20 cellular contexts compared by ENCODE assay signal in genomic region chr3:13172644-13173013, GRCh38.
DNase-seq lines count a peak whose midpoint lies in the region; ATAC-seq, FAIRE-seq and TF ChIP-seq lines count a peak whose summit lies in the region.
"Had no signal": no experiment of that assay in that cellular context is flagged by ENCODE, and none has a peak within 500 bp of the region (broad histone marks: within the 10 kb centered on the region; RNA-seq: fewer than 3 reads in every experiment).

No MANE protein-coding gene starts in this region.

- CTCF ChIA-PET in HEK293 (lab: Yijun Ruan, JAX) = no interaction called here
- CTCF ChIA-PET in H1 (lab: Charles Lee; ENCODE audit: partially characterized antibody) = interaction anchor here (0.6 to 3.8 kb wide), 2 partner anchors 81 to 952 kb away, joined by 3 to 14 read pairs; partner anchors contain the start of genes CHCHD4 and TMEM43

- no peak for TF ChIP-seq RAD21 in H1 (IDR thresholded peaks at IDR 0.05 in 1 of 2, conservative IDR thresholded peaks at IDR 0.05 in 1 of 2; ENCODE audit: low read depth in 2 of 2, low read length in 2 of 2)

- H2BK12ac ChIP-seq in H1 (ENCODE audit: low read depth, low read length) = no peak overlapping the region

- no peak overlapping the region for H3K18ac ChIP-seq in H1 (ENCODE audit: extremely low read depth, low read length)

- H3K36me3 ChIP-seq in HEK293 (ENCODE audit: control insufficient read depth in 2 of 2, insufficient read depth in 1 of 2, low read length in 2 of 2) (no peaks in the 10 kb centered on the region), H1 (ENCODE audit: control insufficient read depth in 2 of 4, insufficient read depth in 4 of 4, low read length in 3 of 4) (no peaks in the 10 kb centered on the region), neural progenitor cell (no peaks in the 10 kb centered on the region), adrenal gland (replicated peaks in 1 of 2) (no peaks in the 10 kb centered on the region)
- H3K36me3 ChIP-seq: HAP-1 had no signal

- H4K91ac ChIP-seq in H1 (replicated peaks; ENCODE audit: insufficient read length, low read length) = no peak overlapping the region

- ATAC-seq in GM18511 (IDR thresholded peaks at IDR 0.05; ENCODE audit: unreplicated experiment) = no peak
- ATAC-seq: A549, K562 had no signal

- H2BK15ac ChIP-seq in H1 (ENCODE audit: low read length) = no peak overlapping the region

- H3K9ac ChIP-seq in H1 (replicated peaks in 1 of 4; ENCODE audit: extremely low read depth in 1 of 4, low read depth in 3 of 4, low read length in 3 of 4) = no peak overlapping the region
- H3K9ac ChIP-seq in neural progenitor cell = no peak overlapping the region

- H3K4me2 ChIP-seq in H1 (ENCODE audit: insufficient read depth in 1 of 2, low read depth in 2 of 2, low read length in 2 of 2) = no peak overlapping the region
- no peak overlapping the region for H3K4me2 ChIP-seq in neural progenitor cell
- H3K4me2 ChIP-seq: A549 had no signal

- no peaks in the 10 kb centered on the region for H3K79me1 ChIP-seq in H1 (ENCODE audit: low read depth, low read length)

- H3K4me3 Mint-ChIP-seq in neural progenitor cell = no peak overlapping the region
- H3K4me3 Mint-ChIP-seq: CD4-positive, CD25-positive, alpha-beta regulatory T cell; CD8-positive, alpha-beta memory T cell had no signal

- H3K27me3 ChIP-seq in H1 (replicated peaks in 1 of 4; ENCODE audit: control insufficient read depth in 3 of 4, extremely low read depth in 1 of 4, insufficient read depth in 3 of 4, low read length in 3 of 4) (no peaks in the 10 kb centered on the region), neural progenitor cell (no peaks in the 10 kb centered on the region), adrenal gland (no peaks in the 10 kb centered on the region)

- H3K36me3 Mint-ChIP-seq in neural progenitor cell = no peaks in the 10 kb centered on the region
- H3K36me3 Mint-ChIP-seq: CD4-positive, CD25-positive, alpha-beta regulatory T cell had no signal

- no peaks in the 10 kb centered on the region for H3K23me2 ChIP-seq in H1 (ENCODE audit: low read depth, low read length)

- H4K20me1 ChIP-seq in H1 (replicated peaks in 1 of 2; ENCODE audit: control insufficient read depth in 1 of 2, insufficient read depth in 2 of 2, low read length in 2 of 2) (no peaks in the 10 kb centered on the region), neural progenitor cell (ENCODE audit: low read depth) (no peaks in the 10 kb centered on the region)

- no peak overlapping the region for H3K27ac ChIP-seq in HEK293 (ENCODE audit: extremely low read depth, low read depth, low read length)
- H3K27ac ChIP-seq in H1 (ENCODE audit: low read depth, low read length) = no peak overlapping the region
- no peak overlapping the region for H3K27ac ChIP-seq in neural progenitor cell
- H3K27ac ChIP-seq in adrenal gland = no peak overlapping the region
- H3K27ac ChIP-seq: A549 had no signal

- H3K4me3 ChIP-seq in HEK293 (ENCODE audit: low read depth, low read length) (no peak overlapping the region), H1 (ENCODE audit: extremely low read depth in 1 of 4, insufficient read depth in 2 of 4, low read depth in 3 of 4, low read length in 4 of 4) (no peak overlapping the region), neural progenitor cell (no peak overlapping the region), adrenal gland (no peak overlapping the region)
- H3K4me3 ChIP-seq: A549, HAP-1, K562 had no signal

- WGBS in H1 (ENCODE audit: extremely low coverage in 1 of 2, insufficient coverage in 1 of 2, insufficient read length in 1 of 2, insufficient replicate concordance in 2 of 2, low coverage in 1 of 2, low lambda C conversion rate in 2 of 2, missing lambda C conversion rate in 1 of 2), 2 experiments = 92% methylated on average over 7 of the region's 7 CpGs; no CpG with 5 or more reads in 1 of the 2 experiments
- WGBS in adrenal gland, 4 donors = 75 to 89% (median 86%) methylated on average over 2 to 7 of the region's 7 CpGs

- H3F3A ChIP-seq in neural progenitor cell (ENCODE audit: low read depth) = no peaks in the 10 kb centered on the region

- intact Hi-C loops in adrenal gland (cut with DNase I) = no loop called here

- no peak for FAIRE-seq in H1 (lab: Jason Lieb, UNC)
- FAIRE-seq: A549, G401.6, GM12891, GM19239, HTR-8/SVneo, K562 had no signal

- no peak overlapping the region for H3K14ac ChIP-seq in H1 (ENCODE audit: insufficient read length)

- TF ChIP-seq EP300 in H1 (IDR thresholded peaks at IDR 0.05; ENCODE audit: borderline replicate concordance in 1 of 2, low read depth in 2 of 2, low read length in 2 of 2) = no peak

- no peak overlapping the region for H4K8ac ChIP-seq in H1 (ENCODE audit: extremely low read depth, insufficient read depth, low read length)

- peak overlapping the region; percentile 44; the same call in 1 of the 2 replicates for H2AK5ac ChIP-seq in H1 (ENCODE audit: low read depth, low read length)

- H3K79me2 ChIP-seq in H1 (ENCODE audit: control insufficient read depth in 1 of 2, insufficient read depth in 2 of 2, low read length in 2 of 2) = no peaks in the 10 kb centered on the region
- H3K79me2 ChIP-seq in neural progenitor cell (ENCODE audit: low read depth) = no peaks in the 10 kb centered on the region

- H3K4me1 ChIP-seq in HEK293 (ENCODE audit: control insufficient read depth, insufficient read depth, low read length) (no peaks in the 10 kb centered on the region), H1 (replicated peaks in 1 of 4; ENCODE audit: control insufficient read depth in 3 of 4, insufficient read depth in 4 of 4, low read length in 3 of 4) (peaks cover 0 to 7% (median 6%) of the 10 kb centered on the region in 4 experiments; a peak in 6 of 7 replicates), neural progenitor cell (no peaks in the 10 kb centered on the region), adrenal gland (replicated peaks in 1 of 2) (no peaks in the 10 kb centered on the region)
- H3K4me1 ChIP-seq: A549, HAP-1 had no signal

- TF ChIP-seq CTCF in HEK293 (tag by site-specific recombination; IDR thresholded peaks at IDR 0.05) (no peak), H1 (IDR thresholded peaks at IDR 0.05; ENCODE audit: control extremely low read depth in 1 of 3, insufficient read depth in 1 of 3, low read depth in 1 of 3, low read length in 3 of 3) (no peak), neural progenitor cell (IDR thresholded peaks at IDR 0.05) (no peak), adrenal gland (IDR thresholded peaks at IDR 0.05) (no peak)

- H2BK5ac ChIP-seq in H1 (ENCODE audit: low read depth, low read length) = no peak overlapping the region

- H3K9me3 ChIP-seq in HEK293 (ENCODE audit: control insufficient read depth, insufficient read depth, low read depth, low read length) (no peaks in the 10 kb centered on the region), H1 (ENCODE audit: insufficient read depth in 2 of 2, low read depth in 1 of 2, low read length in 1 of 2) (peaks cover 7 to 8% of the 10 kb centered on the region in 2 experiments), neural progenitor cell (ENCODE audit: low read depth) (no peaks in the 10 kb centered on the region), adrenal gland (replicated peaks in 1 of 3) (no peaks in the 10 kb centered on the region)

- H3K56ac ChIP-seq in H1 (replicated peaks; ENCODE audit: insufficient read length, low read depth, low read length) = no peak overlapping the region

- H3K23ac ChIP-seq in H1 (ENCODE audit: insufficient read length) = no peak overlapping the region

- no peak overlapping the region for H2BK20ac ChIP-seq in H1 (ENCODE audit: low read length)

- POLR2A ChIA-PET in HEK293 (lab: Yijun Ruan, JAX) = no interaction called here
- POLR2A ChIA-PET in H1 (lab: Charles Lee; ENCODE audit: partially characterized antibody) = no interaction called here

- no peak overlapping the region for H4K5ac ChIP-seq in H1 (ENCODE audit: insufficient read length, low read depth, low read length)

- no peak for TF ChIP-seq POLR2A in H1 (IDR thresholded peaks at IDR 0.05; ENCODE audit: control extremely low read depth in 1 of 2, low read depth in 2 of 2, low read length in 2 of 2)
- TF ChIP-seq POLR2A in adrenal gland (IDR thresholded peaks at IDR 0.05) = no peak

- no peak overlapping the region for H2AFZ ChIP-seq in H1 (ENCODE audit: low read length)
- H2AFZ ChIP-seq in neural progenitor cell (replicated peaks) = no peak overlapping the region

- peak overlapping the region; percentile 50 for H3K27ac Mint-ChIP-seq in neural progenitor cell
- H3K27ac Mint-ChIP-seq: CD8-positive, alpha-beta memory T cell had no signal

- DNase-seq in H1 (ENCODE audit: low read depth in 1 of 2, low spot score in 2 of 2) = no peak
- no peak for DNase-seq in neural progenitor cell (ENCODE audit: low spot score)
- no peak for DNase-seq in adrenal gland
- DNase-seq in cerebellar nuclear complex (lab: John Stamatoyannopoulos, UW) = no peak
- no peak for DNase-seq in C1 segment of cervical spinal cord (lab: John Stamatoyannopoulos, UW)
- DNase-seq: AML-193; CD4-positive, CD25-positive, alpha-beta regulatory T cell; CD8-positive, alpha-beta memory T cell; COR-L47; DMS 273 treated with DMSO at 0.1 percent for 48 hours; IMR-90 had no signal

- peaks cover 3% of the 10 kb centered on the region for H3K4me1 Mint-ChIP-seq in neural progenitor cell
- H3K4me1 Mint-ChIP-seq: CD4-positive, CD25-positive, alpha-beta regulatory T cell; CD8-positive, alpha-beta memory T cell had no signal

- H3K4ac ChIP-seq in H1 (replicated peaks; ENCODE audit: insufficient read length, low read depth, low read length) = no peak overlapping the region

- H3K27me3 Mint-ChIP-seq in neural progenitor cell (ENCODE audit: insufficient read depth, low read depth) = peaks cover 2% of the 10 kb centered on the region

- H2BK120ac ChIP-seq in H1 (replicated peaks; ENCODE audit: low read depth, low read length) = no peak overlapping the region

- H3K9me3 Mint-ChIP-seq in neural progenitor cell = peaks cover 3% of the 10 kb centered on the region

TF ChIP-seq in H1, 55 proteins besides CTCF, POLR2A, EP300 and RAD21:
- TF ChIP-seq NRF1 (IDR thresholded peaks at IDR 0.05; ENCODE audit: low read depth, low read length) (no peak), BACH1 (IDR thresholded peaks at IDR 0.05; ENCODE audit: low read length) (no peak)
